11 cellular contexts compared by ENCODE assay signal in the genomic region with DNA sequence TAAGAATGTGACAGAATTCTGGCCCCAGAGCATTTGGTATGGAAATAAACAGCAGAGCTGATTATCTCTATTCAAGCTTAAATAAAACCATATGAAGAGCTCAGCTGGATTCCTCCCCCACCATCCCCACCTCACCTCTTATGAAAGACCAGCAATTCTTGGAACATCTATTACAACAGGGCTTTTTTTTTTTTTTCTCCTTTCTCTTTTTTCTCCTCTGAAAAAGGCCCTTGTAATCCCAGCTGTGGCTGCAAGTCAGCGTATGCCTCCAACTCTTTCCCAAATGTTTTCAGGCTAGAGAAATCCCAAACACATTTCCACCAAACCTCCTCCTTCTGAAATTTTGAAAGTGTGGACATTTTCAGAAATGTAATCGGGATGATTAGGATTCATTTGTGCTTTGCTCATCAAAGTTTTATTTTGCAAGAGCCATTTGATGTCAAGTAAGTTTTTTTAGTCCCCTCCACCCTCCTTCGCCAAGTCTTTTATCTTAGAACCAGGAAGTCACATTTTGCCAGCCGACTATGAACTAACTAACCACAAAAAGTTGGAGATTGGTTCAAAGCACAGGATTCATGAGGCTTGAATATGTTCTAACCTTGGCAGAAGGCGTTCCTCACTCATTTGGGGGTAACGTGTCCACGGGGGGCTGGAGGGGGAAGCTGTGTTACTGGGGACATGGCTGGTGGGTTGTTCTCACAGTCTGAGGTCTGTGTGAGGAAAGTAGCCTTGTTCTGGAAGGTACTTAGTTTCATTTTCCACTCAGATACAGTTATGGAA.
DNase-seq lines count a peak whose midpoint lies in the region; ATAC-seq and TF ChIP-seq lines count a peak whose summit lies in the region.
"Had no signal": no experiment of that assay in that cellular context is flagged by ENCODE, and none has a peak within 500 bp of the region (broad histone marks: within the 10 kb centered on the region; RNA-seq: fewer than 3 reads in every experiment).

No MANE protein-coding gene starts in this region.

- TF ChIP-seq CTCF in ascending aorta (IDR thresholded peaks at IDR 0.05) (no peak), endothelial cell (IDR thresholded peaks at IDR 0.05; ENCODE audit: unreplicated experiment) (no peak), Caco-2 (IDR thresholded peaks at IDR 0.05; ENCODE audit: insufficient read depth in 1 of 2, low read depth in 1 of 2, low read length in 1 of 2, severe bottlenecking in 1 of 2, unreplicated experiment in 1 of 2) (no peak)

- H3K9me3 Mint-ChIP-seq in endothelial cell (ENCODE audit: unreplicated experiment) (no peaks in the 10 kb centered on the region), Caco-2 (ENCODE audit: unreplicated experiment) (no peaks in the 10 kb centered on the region)

- H3K27me3 Mint-ChIP-seq in endothelial cell (ENCODE audit: unreplicated experiment) (no peaks in the 10 kb centered on the region), Caco-2 (ENCODE audit: insufficient read depth, unreplicated experiment) (peaks cover 4% of the 10 kb centered on the region)

- CTCF ChIA-PET in Caco-2 (lab: Charles Lee) = no interaction called here

- peak overlapping the region; percentile 80 to 83 for H3K27ac ChIP-seq in ascending aorta
- H3K27ac ChIP-seq in skin epidermis = peak overlapping the region in 20 of 21 experiments; percentile 6 to 86 (median 64)

- no peak overlapping the region for H3K27ac Mint-ChIP-seq in endothelial cell (ENCODE audit: unreplicated experiment)
- no peak overlapping the region for H3K27ac Mint-ChIP-seq in Caco-2 (ENCODE audit: unreplicated experiment)
- H3K27ac Mint-ChIP-seq: activated T-cell treated with anti-CD3 and anti-CD28 coated beads, Interleukin-2, amount 50 U/mL, for 72 hours had no signal

- POLR2A ChIA-PET in Caco-2 (lab: Charles Lee) = no interaction called here

- H3K9me3 ChIP-seq in ascending aorta = no peaks in the 10 kb centered on the region
- no peaks in the 10 kb centered on the region for H3K9me3 ChIP-seq in Caco-2

- H3K27me3 ChIP-seq in ascending aorta (no peaks in the 10 kb centered on the region), Caco-2 (replicated peaks; ENCODE audit: control insufficient read depth, insufficient read depth, low read length) (no peaks in the 10 kb centered on the region)

- H3K36me3 ChIP-seq in ascending aorta (no peaks in the 10 kb centered on the region), Caco-2 (ENCODE audit: control insufficient read depth, insufficient read depth, low read length) (no peaks in the 10 kb centered on the region)

- H3K4me3 ChIP-seq in ascending aorta (peak overlapping the region; percentile 44 to 59), skin epidermis (no peak overlapping the region), Caco-2 (ENCODE audit: low read depth, low read length) (no peak overlapping the region)
- H3K4me3 ChIP-seq: K562 had no signal

- ATAC-seq in left ventricle myocardium superior = peak; percentile 81
- ATAC-seq: activated T-cell treated with anti-CD3 and anti-CD28 coated beads, Interleukin-2, amount 50 U/mL, for 72 hours; K562 had no signal

- H3K36me3 Mint-ChIP-seq in endothelial cell (ENCODE audit: low read depth, unreplicated experiment) (no peaks in the 10 kb centered on the region), Caco-2 (ENCODE audit: insufficient read depth, unreplicated experiment) (no peaks in the 10 kb centered on the region)

- H3K4me3 Mint-ChIP-seq in endothelial cell (ENCODE audit: unreplicated experiment) = no peak overlapping the region
- no peak overlapping the region for H3K4me3 Mint-ChIP-seq in Caco-2 (ENCODE audit: unreplicated experiment)
- H3K4me3 Mint-ChIP-seq: activated T-cell treated with anti-CD3 and anti-CD28 coated beads, Interleukin-2, amount 50 U/mL, for 72 hours had no signal

- H3K4me1 ChIP-seq in ascending aorta (peaks cover 0 to 9% of the 10 kb centered on the region in 2 donors), Caco-2 (no peaks in the 10 kb centered on the region)

- DNase-seq in H4 (ENCODE audit: low spot score) (peak; percentile 27), ascending aorta (ENCODE audit: low spot score in 2 of 2) (no peak), left ventricle myocardium superior (peak; percentile 21), endothelial cell (ENCODE audit: low spot score) (no peak), cerebellar nuclear complex (lab: John Stamatoyannopoulos, UW) (no peak), Caco-2 (no peak)
- DNase-seq in activated CD8-positive, alpha-beta memory T cell treated with anti-CD3 and anti-CD28 coated beads, Interleukin-2, amount 50 U/mL, for 4 hours = no peak
- DNase-seq: activated T-cell treated with anti-CD3 and anti-CD28 coated beads, Interleukin-2, amount 50 U/mL, for 72 hours; islet precursor cell had no signal

- no peaks in the 10 kb centered on the region for H3K4me1 Mint-ChIP-seq in endothelial cell (ENCODE audit: unreplicated experiment)
- peaks cover 6% of the 10 kb centered on the region for H3K4me1 Mint-ChIP-seq in Caco-2 (ENCODE audit: low read depth, unreplicated experiment)

- intact Hi-C loops in ascending aorta (cut with DNase I) (loop anchor here (5.0 kb wide), 2 partner anchors 144 to 259 kb away; partner anchors contain the start of gene PDZRN3), left ventricle myocardium superior (cut with micrococcal nuclease) (no loop called here), Caco-2 (cut with micrococcal nuclease; ENCODE audit: unreplicated experiment) (loop anchor here (10.0 kb wide), 1 partner anchor 142 kb away; the partner anchor contains the start of gene PDZRN3)

- BruUV-seq in Caco-2 (replicated peaks; lab: Mats Ljungman, UMichigan) = no TSS peak

Comparison
In these comparisons a context has a peak if more than half of its experiments do, and no peak if none do; other contexts are left out.
1. DNase-seq: peak in H4 (single experiment) and left ventricle myocardium superior (single experiment); none in ascending aorta (0 of 2), endothelial cell (single experiment), cerebellar nuclear complex (0 of 2), Caco-2 (0 of 2) and activated CD8-positive, alpha-beta memory T cell treated with anti-CD3 and anti-CD28 coated beads, Interleukin-2, amount 50 U/mL, for 4 hours (single experiment).
2. H3K4me3 ChIP-seq: peak in ascending aorta (2 of 2); none in skin epidermis (0 of 7) and Caco-2 (single experiment).